Comparison of ENCODE assay signal across 17 cellular contexts in the genomic region with DNA sequence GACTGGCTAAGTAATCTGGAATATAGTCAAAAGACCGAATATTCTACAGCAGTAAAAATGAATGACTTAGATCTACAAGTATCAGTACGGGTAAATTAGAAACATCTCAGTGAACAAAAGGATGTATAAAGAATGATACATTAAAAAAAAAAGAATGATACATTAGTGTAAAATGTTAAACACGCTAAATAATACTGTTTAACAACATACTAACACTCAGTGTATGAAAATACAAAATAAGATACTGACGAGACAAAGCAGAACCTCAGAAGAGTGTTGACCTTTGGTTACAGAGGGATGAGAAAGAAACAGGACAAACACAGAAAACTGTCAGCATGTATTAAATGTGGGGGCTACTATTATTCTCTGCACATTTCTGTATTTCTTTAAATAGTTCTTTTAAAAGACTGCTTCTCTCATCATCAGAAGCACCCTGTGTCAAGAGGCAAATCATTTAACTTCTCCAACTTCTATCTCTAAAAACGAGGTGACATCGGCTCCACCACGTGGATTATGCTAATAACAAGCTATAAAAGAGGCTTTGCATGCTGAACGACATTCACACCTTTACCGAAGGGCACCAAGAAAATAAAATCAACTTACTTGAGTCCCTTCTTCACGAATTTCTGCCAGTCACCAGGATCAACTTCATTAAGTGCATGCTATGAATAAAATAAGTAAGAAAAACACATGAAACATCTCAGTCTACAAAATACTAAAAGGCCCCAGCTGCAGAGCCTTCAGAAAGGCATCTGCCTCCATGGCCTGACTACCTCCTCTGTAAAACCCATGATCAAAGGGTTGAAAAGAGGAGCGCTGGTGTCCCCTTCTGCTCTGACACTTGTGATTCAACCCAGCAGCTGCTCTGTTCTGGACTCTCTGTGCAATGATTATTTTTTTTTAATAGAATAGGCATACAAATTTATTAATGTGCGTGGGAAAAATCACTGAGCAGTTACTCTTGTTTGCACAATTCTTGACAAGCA. TPM values are rescaled to one million over a fixed set of nuclear protein-coding genes. Genes with fewer than 3 reads are reported as not detected.
DNase-seq lines count a peak whose midpoint lies in the region; ATAC-seq and TF ChIP-seq lines count a peak whose summit lies in the region.
"Had no signal": no experiment of that assay in that cellular context is flagged by ENCODE, and none has a peak within 500 bp of the region (broad histone marks: within the 10 kb centered on the region; RNA-seq: fewer than 3 reads in every experiment).

No MANE protein-coding gene starts in this region.

- no peaks in the 10 kb centered on the region for H3K27me3 Mint-ChIP-seq in osteocyte (ENCODE audit: unreplicated experiment)

- H3K27ac ChIP-seq in epithelial cell of prostate = peak overlapping the region; percentile 61
- H3K27ac ChIP-seq: BLaER1 had no signal

- peaks cover 57% of the 10 kb centered on the region for H3K36me3 Mint-ChIP-seq in osteocyte (ENCODE audit: unreplicated experiment)

- TF ChIP-seq CTCF in osteocyte (IDR thresholded peaks at IDR 0.05) = no peak

- DNase-seq in cardiac septum (ENCODE audit: low spot score) = peak; percentile 17
- no peak for DNase-seq in Right ventricle myocardium inferior (ENCODE audit: missing footprints)
- DNase-seq in epithelial cell of prostate (ENCODE audit: low read depth, low spot score) = no peak
- DNase-seq in osteocyte (ENCODE audit: extremely low spot score, unreplicated experiment) = no peak
- DNase-seq in mesenteric fat pad (ENCODE audit: low spot score) = no peak
- DNase-seq in NCI-H2029 (lab: John Stamatoyannopoulos, UW) = no peak
- no peak for DNase-seq in DMS53 (lab: John Stamatoyannopoulos, UW)
- DNase-seq: CD8-positive, alpha-beta T cell; DND-41; NCI-H1048; NCI-H1436 treated with DMSO at 0.1 percent for 48 hours; NCI-H2227 treated with DMSO at 0.1 percent for 48 hours had no signal

- H3K4me1 Mint-ChIP-seq in osteocyte (ENCODE audit: unreplicated experiment) = peaks cover 50% of the 10 kb centered on the region

- H3K9me3 Mint-ChIP-seq in osteocyte (ENCODE audit: unreplicated experiment) = peaks cover 17% of the 10 kb centered on the region

- intact Hi-C loops in cardiac septum (cut with DNase I) (no loop called here), Right ventricle myocardium inferior (cut with DNase I) (no loop called here)

- no peak overlapping the region for H3K4me3 Mint-ChIP-seq in osteocyte (ENCODE audit: unreplicated experiment)
- H3K4me3 Mint-ChIP-seq: CD8-positive, alpha-beta T cell had no signal

- peak overlapping the region; percentile 70 for H3K27ac Mint-ChIP-seq in osteocyte (ENCODE audit: unreplicated experiment)
- H3K27ac Mint-ChIP-seq: CD8-positive, alpha-beta T cell had no signal

- ATAC-seq in Right ventricle myocardium inferior (no peak), GM21515 (IDR thresholded peaks at IDR 0.05; ENCODE audit: unreplicated experiment) (no peak)
- ATAC-seq: CD8-positive, alpha-beta T cell; Panc1 had no signal

RNA-seq across cellular contexts. Expression of a gene that starts 42.5 kb away (rescaled TPM):
- total RNA-seq in cardiac septum (not detected), Right ventricle myocardium inferior (1.4 TPM), osteocyte (not detected in 2 replicates), mesenteric fat pad (149 TPM)
- total RNA-seq: CD8-positive, alpha-beta T cell; H1; MCF 10A had no signal

RNA-seq across cellular contexts. Expression of a gene that starts 51.7 kb away (rescaled TPM):
- total RNA-seq in cardiac septum (10.5 TPM), Right ventricle myocardium inferior (11.6 TPM), osteocyte (15.4 and 17.3 TPM in 2 replicates), mesenteric fat pad (21.5 TPM)

Comparison
In these comparisons a context has a peak if more than half of its experiments do, and no peak if none do; other contexts are left out.
1. RNA of a gene that starts 42.5 kb away (total RNA-seq): 149 TPM in mesenteric fat pad (single experiment); 1.4 TPM in Right ventricle myocardium inferior (single experiment), not detected in cardiac septum (single experiment) and not detected in osteocyte; every median in the first group is over 10 times any median in the second.